Comparison of ENCODE assay signal across 9 cellular contexts in the genomic region with DNA sequence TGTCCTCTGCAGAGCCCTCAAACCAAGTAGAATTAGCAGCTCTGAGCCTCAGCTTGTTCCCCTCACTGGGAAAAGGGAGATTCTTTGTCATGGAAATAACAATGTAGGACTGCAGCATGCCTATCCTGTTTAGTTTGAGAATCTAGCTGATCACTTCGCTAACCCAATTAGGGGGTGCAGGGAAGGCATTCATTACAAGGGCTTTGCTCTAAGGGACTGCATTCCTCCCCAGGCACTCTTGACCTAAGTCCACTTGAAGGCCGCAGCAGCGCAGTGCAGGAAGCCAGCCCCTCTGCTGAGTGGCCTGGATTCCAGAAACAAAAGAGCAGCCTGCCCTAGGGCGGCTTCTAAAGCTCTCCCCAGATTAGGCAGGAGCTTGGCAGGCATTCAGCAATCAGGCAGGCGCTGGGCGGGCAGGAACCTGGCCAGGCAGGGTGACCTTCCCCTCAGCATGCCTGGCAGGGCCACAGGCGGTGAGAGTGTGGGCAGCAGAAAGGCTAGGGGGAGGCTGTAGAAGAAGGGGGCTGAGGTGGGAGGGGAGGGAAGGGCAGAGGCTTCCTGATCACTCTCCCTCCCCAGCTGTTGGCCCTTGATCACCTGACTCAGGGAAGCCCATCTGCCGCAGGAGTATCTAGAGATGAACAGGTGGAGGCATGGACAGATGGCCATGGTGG. TPM values are rescaled to one million over a fixed set of nuclear protein-coding genes. Genes with fewer than 3 reads are reported as not detected.
DNase-seq lines count a peak whose midpoint lies in the region; ATAC-seq lines count a peak whose summit lies in the region.
"Had no signal": no experiment of that assay in that cellular context is flagged by ENCODE, and none has a peak within 500 bp of the region (broad histone marks: within the 10 kb centered on the region; RNA-seq: fewer than 3 reads in every experiment).

No MANE protein-coding gene starts in this region.

- peaks cover 5% of the 10 kb centered on the region; the same call in 1 of the 2 replicates for H3K36me3 ChIP-seq in SJCRH30

- peak overlapping the region; percentile 32 for H3K27ac ChIP-seq in SJCRH30
- H3K27ac ChIP-seq: parathyroid adenoma had no signal

- intact Hi-C loops in cardiac septum (cut with DNase I) = loop anchor here (2.0 kb wide), 1 partner anchor 19 kb away; no protein-coding TSS in a partner anchor

- in situ Hi-C loops in G401 (cut with HindIII; ENCODE audit: low sequenced_read_pairs) = no loop called here

- H3K4me1 ChIP-seq in SJCRH30 = peaks cover 19% of the 10 kb centered on the region
- H3K4me1 ChIP-seq: parathyroid adenoma had no signal

- no peak for ATAC-seq in GM21619 (IDR thresholded peaks at IDR 0.05; ENCODE audit: unreplicated experiment)

- peak; percentile 92 for DNase-seq in G401 (ENCODE audit: low spot score)
- peak; percentile 79 to 85 for DNase-seq in SJCRH30
- peak; percentile 89 for DNase-seq in cardiac septum (ENCODE audit: low spot score)
- peak; percentile 34 for DNase-seq in pons (ENCODE audit: low spot score)
- DNase-seq in stimulated activated CD8-positive, alpha-beta memory T cell treated with anti-CD3 and anti-CD28 coated beads, Interleukin-4, amount 100 ng/mL, for 48 hours = no peak
- no peak for DNase-seq in CD1c-positive myeloid dendritic cell (ENCODE audit: extremely low spot score)
- no peak for DNase-seq in activated CD8-positive, alpha-beta memory T cell treated with anti-CD3 and anti-CD28 coated beads, Interleukin-2, amount 50 U/mL, for 48 hours

- H3K9me3 ChIP-seq in SJCRH30 (replicated peaks) = no peaks in the 10 kb centered on the region

- H3K27me3 ChIP-seq in SJCRH30 = no peaks in the 10 kb centered on the region

- no peak overlapping the region for H3K4me3 ChIP-seq in SJCRH30

RNA-seq across cellular contexts. Expression of gene CCNJL, which starts 24.8 kb away (rescaled TPM):
- total RNA-seq in G401 (2014; rRNA removed; shearing (Covaris generic)) = 3.1 and 5.4 TPM in 2 replicates
- total RNA-seq in SJCRH30 (2014; rRNA removed; shearing (Covaris generic)) = 6.5 and 6.8 TPM in 2 replicates
- 6.3 TPM for total RNA-seq in cardiac septum

RNA-seq across cellular contexts. Expression of gene FABP6, which starts 58.2 kb away (rescaled TPM):
- total RNA-seq in G401 (2014; rRNA removed; shearing (Covaris generic)) = 1.3 and 5.0 TPM in 2 replicates
- total RNA-seq in SJCRH30 (2014; rRNA removed; shearing (Covaris generic)) = 0.20 and 0.43 TPM in 2 replicates
- not detected for total RNA-seq in cardiac septum

Comparison
In these comparisons a context has a peak if more than half of its experiments do, and no peak if none do; other contexts are left out.
1. DNase-seq: peak in G401 (single experiment), SJCRH30 (2 of 2), cardiac septum (single experiment) and pons (single experiment); none in stimulated activated CD8-positive, alpha-beta memory T cell treated with anti-CD3 and anti-CD28 coated beads, Interleukin-4, amount 100 ng/mL, for 48 hours (single experiment), CD1c-positive myeloid dendritic cell (single experiment) and activated CD8-positive, alpha-beta memory T cell treated with anti-CD3 and anti-CD28 coated beads, Interleukin-2, amount 50 U/mL, for 48 hours (single experiment).